10 cellular contexts compared by ENCODE assay signal in the genomic region with DNA sequence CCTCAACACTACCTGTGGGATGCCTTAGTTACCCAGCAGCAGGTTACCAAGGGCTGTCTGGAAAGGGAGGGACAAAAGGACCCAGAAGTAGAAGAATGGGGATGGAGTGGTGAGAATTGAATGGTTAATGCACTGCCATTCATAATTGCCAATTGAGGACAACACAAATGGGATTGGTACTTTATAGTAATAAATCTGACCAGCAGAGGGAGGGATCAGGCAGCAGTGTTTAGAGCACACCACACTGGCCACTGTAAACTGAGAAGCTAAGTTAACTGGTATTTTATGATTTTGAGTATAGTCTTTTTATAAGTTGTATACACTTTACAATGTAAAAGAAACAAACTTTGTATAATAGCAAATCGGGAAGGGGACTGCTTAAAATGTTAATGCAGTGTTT. TPM values are rescaled to one million over a fixed set of nuclear protein-coding genes. Genes with fewer than 3 reads are reported as not detected.
A peak's percentile ranks its signal among the peaks of the same experiment; 100 is the strongest.
DNase-seq lines count a peak whose midpoint lies in the region; FAIRE-seq and TF ChIP-seq lines count a peak whose summit lies in the region.
"Had no signal": no experiment of that assay in that cellular context is flagged by ENCODE, and none has a peak within 500 bp of the region (broad histone marks: within the 10 kb centered on the region; RNA-seq: fewer than 3 reads in every experiment).

No MANE protein-coding gene starts in this region.

- no peak overlapping the region for H3K4me3 ChIP-seq in OCI-LY7 (ENCODE audit: low read depth, low read length, poor library complexity, severe bottlenecking)
- H3K4me3 ChIP-seq in foreskin fibroblast (ENCODE audit: low read depth in 1 of 2, low read length in 2 of 2): no peak overlapping the region
- H3K4me3 ChIP-seq in spleen: no peak overlapping the region

- H3K9me2 ChIP-seq in OCI-LY7 (ENCODE audit: insufficient read depth, low read length): no peaks in the 10 kb centered on the region

- H3K4me1 ChIP-seq in OCI-LY7 (ENCODE audit: insufficient read depth, low read length, poor library complexity, severe bottlenecking) (no peaks in the 10 kb centered on the region), spleen (peaks cover 0 to 2% (median 0%) of the 10 kb centered on the region in 6 donors)

- H3K27me3 ChIP-seq in spleen (replicated peaks in 1 of 7): no peaks in the 10 kb centered on the region

- CTCF ChIA-PET in OCI-LY7 (lab: Charles Lee; ENCODE audit: unreplicated experiment): no interaction called here
- CTCF ChIA-PET in activated naive CD4-positive, alpha-beta T cell treated with anti-CD3 and anti-CD28 coated beads for 36 hours (lab: Charles Lee): interaction anchor here (2.2 kb wide), 1 partner anchor 10 kb away, joined by 8 read pairs; a partner anchor contains a TSS
- CTCF ChIA-PET in activated CD4-positive, alpha-beta T cell treated with anti-CD3 and anti-CD28 coated beads, Interleukin-2, amount 10 ng/mL, durations not matched to agents 7 days and 5 days (lab: Charles Lee): no interaction called here

- POLR2A ChIA-PET in OCI-LY7 (lab: Charles Lee): interaction anchor here (0.5 to 4.8 kb wide), 2 partner anchors 11 to 651 kb away, joined by 5 to 21 read pairs; a partner anchor contains a TSS
- POLR2A ChIA-PET in activated CD4-positive, alpha-beta T cell treated with anti-CD3 and anti-CD28 coated beads, Interleukin-2, amount 10 ng/mL, durations not matched to agents 7 days and 5 days (lab: Charles Lee): no interaction called here

- H4K20me1 ChIP-seq in OCI-LY7 (ENCODE audit: insufficient read depth, low read length): no peaks in the 10 kb centered on the region

- DNase-seq in D721Med (ENCODE audit: insufficient read length, low spot score) (no peak), OCI-LY7 (ENCODE audit: low spot score) (peak; percentile 20), foreskin fibroblast (peak in 1 of 2 donors; percentile 32), spleen (no peak)
- no peak for DNase-seq in activated naive CD4-positive, alpha-beta T cell treated with anti-CD3 and anti-CD28 coated beads for 36 hours
- DNase-seq in activated CD4-positive, alpha-beta T cell treated with anti-CD3 and anti-CD28 coated beads, Interleukin-2, amount 10 ng/mL, durations not matched to agents 7 days and 5 days: no peak
- DNase-seq: GDM1 had no signal

- H3K4me2 ChIP-seq in OCI-LY7 (ENCODE audit: low read length): no peak overlapping the region

- H3K9me3 Mint-ChIP-seq in activated naive CD4-positive, alpha-beta T cell treated with anti-CD3 and anti-CD28 coated beads for 36 hours: no peaks in the 10 kb centered on the region
- H3K9me3 Mint-ChIP-seq in activated CD4-positive, alpha-beta T cell treated with anti-CD3 and anti-CD28 coated beads, Interleukin-2, amount 10 ng/mL, durations not matched to agents 7 days and 5 days: no peaks in the 10 kb centered on the region
- H3K9me3 Mint-ChIP-seq: activated T-helper 17 cell treated with anti-CD3 and anti-CD28 coated beads, Interleukin-2, amount 50 U/mL, for 72 hours; IgD-negative memory B cell; natural killer cell treated with Interleukin-12 subunit alpha and Interleukin-12 subunit beta and Interleukin-15 and Interleukin-18, amount 100 ng/mL, for 72 hours had no signal

- H3K9me3 ChIP-seq in OCI-LY7 (ENCODE audit: low read length): no peaks in the 10 kb centered on the region
- H3K9me3 ChIP-seq in spleen: no peaks in the 10 kb centered on the region

- no peak overlapping the region for H3K4me3 Mint-ChIP-seq in activated naive CD4-positive, alpha-beta T cell treated with anti-CD3 and anti-CD28 coated beads for 36 hours
- no peak overlapping the region for H3K4me3 Mint-ChIP-seq in activated CD4-positive, alpha-beta T cell treated with anti-CD3 and anti-CD28 coated beads, Interleukin-2, amount 10 ng/mL, durations not matched to agents 7 days and 5 days
- H3K4me3 Mint-ChIP-seq: activated T-helper 17 cell treated with anti-CD3 and anti-CD28 coated beads, Interleukin-2, amount 50 U/mL, for 72 hours; IgD-negative memory B cell; natural killer cell treated with Interleukin-12 subunit alpha and Interleukin-12 subunit beta and Interleukin-15 and Interleukin-18, amount 100 ng/mL, for 72 hours had no signal

- peak; percentile 3 for TF ChIP-seq CTCF in D721Med (IDR thresholded peaks at IDR 0.05; ENCODE audit: insufficient read depth, missing control alignments)
- peak; percentile 64 for TF ChIP-seq CTCF in OCI-LY7 (conservative IDR thresholded peaks at IDR 0.05; ENCODE audit: low read length)
- peak; percentile 22 for TF ChIP-seq CTCF in foreskin fibroblast (IDR thresholded peaks at IDR 0.05; ENCODE audit: low read depth, low read length)
- TF ChIP-seq CTCF in spleen (IDR thresholded peaks at IDR 0.05 in 8 of 11, conservative IDR thresholded peaks at IDR 0.05 in 3 of 11): no peak

- peaks cover 93% of the 10 kb centered on the region for H3K36me3 ChIP-seq in OCI-LY7 (ENCODE audit: insufficient read depth, low read length)
- peaks cover 0 to 100% (median 86%) of the 10 kb centered on the region in 6 donors for H3K36me3 ChIP-seq in spleen

- intact Hi-C loops in OCI-LY7 (cut with micrococcal nuclease; ENCODE audit: unreplicated experiment) (no loop called here), spleen (cut with DNase I; ENCODE audit: low total_unique reads) (no loop called here)
- intact Hi-C loops in activated naive CD4-positive, alpha-beta T cell treated with anti-CD3 and anti-CD28 coated beads for 36 hours (cut with micrococcal nuclease): no loop called here

- BruUV-seq in OCI-LY7 (replicated peaks; lab: Mats Ljungman, UMichigan): no TSS peak

- H3K4me1 Mint-ChIP-seq in activated naive CD4-positive, alpha-beta T cell treated with anti-CD3 and anti-CD28 coated beads for 36 hours (ENCODE audit: low read depth): peaks cover 2% of the 10 kb centered on the region
- no peaks in the 10 kb centered on the region for H3K4me1 Mint-ChIP-seq in activated CD4-positive, alpha-beta T cell treated with anti-CD3 and anti-CD28 coated beads, Interleukin-2, amount 10 ng/mL, durations not matched to agents 7 days and 5 days

- WGBS in spleen, 5 donors: 96 to 100% (median 98%) methylated on average over 1 of the region's 1 CpG

- H3K27ac ChIP-seq in OCI-LY7 (ENCODE audit: low read depth, low read length, poor library complexity, severe bottlenecking) (no peak overlapping the region), spleen (no peak overlapping the region)

- no peak overlapping the region for H3K27ac Mint-ChIP-seq in activated naive CD4-positive, alpha-beta T cell treated with anti-CD3 and anti-CD28 coated beads for 36 hours
- no peak overlapping the region for H3K27ac Mint-ChIP-seq in activated CD4-positive, alpha-beta T cell treated with anti-CD3 and anti-CD28 coated beads, Interleukin-2, amount 10 ng/mL, durations not matched to agents 7 days and 5 days
- H3K27ac Mint-ChIP-seq: activated T-helper 17 cell treated with anti-CD3 and anti-CD28 coated beads, Interleukin-2, amount 50 U/mL, for 72 hours; IgD-negative memory B cell; natural killer cell treated with Interleukin-12 subunit alpha and Interleukin-12 subunit beta and Interleukin-15 and Interleukin-18, amount 100 ng/mL, for 72 hours had no signal

- no peak for FAIRE-seq in D721Med (lab: Jason Lieb, UNC)

- no peaks in the 10 kb centered on the region for H3K79me2 ChIP-seq in OCI-LY7 (ENCODE audit: insufficient read depth, low read depth, low read length)

- H3K27me3 Mint-ChIP-seq in activated naive CD4-positive, alpha-beta T cell treated with anti-CD3 and anti-CD28 coated beads for 36 hours (ENCODE audit: low read depth): no peaks in the 10 kb centered on the region
- H3K27me3 Mint-ChIP-seq in activated CD4-positive, alpha-beta T cell treated with anti-CD3 and anti-CD28 coated beads, Interleukin-2, amount 10 ng/mL, durations not matched to agents 7 days and 5 days: no peaks in the 10 kb centered on the region
- H3K27me3 Mint-ChIP-seq: activated T-helper 17 cell treated with anti-CD3 and anti-CD28 coated beads, Interleukin-2, amount 50 U/mL, for 72 hours; IgD-negative memory B cell; natural killer cell treated with Interleukin-12 subunit alpha and Interleukin-12 subunit beta and Interleukin-15 and Interleukin-18, amount 100 ng/mL, for 72 hours had no signal

- peaks cover 29% of the 10 kb centered on the region for H3K36me3 Mint-ChIP-seq in activated naive CD4-positive, alpha-beta T cell treated with anti-CD3 and anti-CD28 coated beads for 36 hours (ENCODE audit: low read depth)
- peaks cover 66% of the 10 kb centered on the region for H3K36me3 Mint-ChIP-seq in activated CD4-positive, alpha-beta T cell treated with anti-CD3 and anti-CD28 coated beads, Interleukin-2, amount 10 ng/mL, durations not matched to agents 7 days and 5 days (ENCODE audit: low read depth)

- no peak for TF ChIP-seq POLR2A in spleen (IDR thresholded peaks at IDR 0.05)

- H2AFZ ChIP-seq in OCI-LY7 (ENCODE audit: low read length): no peak overlapping the region

RNA-seq across cellular contexts. Expression of a gene that starts 10.7 kb away (rescaled TPM):
- 23.3 and 30.0 TPM in 2 replicates for total RNA-seq in OCI-LY7 (2014; rRNA removed; shearing (Covaris generic))
- total RNA-seq in OCI-LY7 (2022): 34.0 and 39.1 TPM in 2 replicates
- 10 to 100 TPM; 28.3 to 28.6 TPM for total RNA-seq in activated naive CD4-positive, alpha-beta T cell treated with anti-CD3 and anti-CD28 coated beads for 36 hours
- 10 to 100 TPM; 37.4 to 65.0 (median 47.5) TPM for total RNA-seq in spleen
- 10 to 100 TPM; 23.3 to 51.5 (median 33.6) TPM for polyA plus RNA-seq in spleen
- total RNA-seq in activated CD4-positive, alpha-beta T cell treated with anti-CD3 and anti-CD28 coated beads, Interleukin-2, amount 10 ng/mL, durations not matched to agents 7 days and 5 days: 10 to 100 TPM; 39.6 to 47.4 TPM

RNA-seq across cellular contexts. Expression of a gene that starts 22.1 kb away (rescaled TPM):
- not detected in 2 replicates for total RNA-seq in OCI-LY7 (2014; rRNA removed; shearing (Covaris generic))
- not detected in 2 replicates for total RNA-seq in OCI-LY7 (2022)
- total RNA-seq in activated naive CD4-positive, alpha-beta T cell treated with anti-CD3 and anti-CD28 coated beads for 36 hours: not detected
- total RNA-seq in spleen: not detected
- polyA plus RNA-seq in spleen: not detected
- not detected for total RNA-seq in activated CD4-positive, alpha-beta T cell treated with anti-CD3 and anti-CD28 coated beads, Interleukin-2, amount 10 ng/mL, durations not matched to agents 7 days and 5 days
- total RNA-seq: activated T-helper 17 cell treated with anti-CD3 and anti-CD28 coated beads, Interleukin-2, amount 50 U/mL, for 72 hours; natural killer cell treated with Interleukin-12 subunit alpha and Interleukin-12 subunit beta and Interleukin-15 and Interleukin-18, amount 100 ng/mL, for 72 hours had no signal
- polyA plus RNA-seq: IgD-negative memory B cell had no signal

RNA-seq across cellular contexts. Expression of a gene that starts 40.2 kb away (rescaled TPM):
- total RNA-seq in OCI-LY7 (2014; rRNA removed; shearing (Covaris generic)): 2.6 and 4.8 TPM in 2 replicates
- total RNA-seq in OCI-LY7 (2022): 7.3 and 8.6 TPM in 2 replicates
- total RNA-seq in activated naive CD4-positive, alpha-beta T cell treated with anti-CD3 and anti-CD28 coated beads for 36 hours: 10 to 100 TPM in 1 of 2 experiments, 1 to 10 TPM in 1; 7.8 to 10.8 TPM
- 10 to 100 TPM in 6 of 7 donors, 1 to 10 TPM in 1; 8.9 to 15.3 (median 14.0) TPM for total RNA-seq in spleen
- 1 to 10 TPM; 4.7 to 6.5 (median 5.9) TPM for polyA plus RNA-seq in spleen
- total RNA-seq in activated CD4-positive, alpha-beta T cell treated with anti-CD3 and anti-CD28 coated beads, Interleukin-2, amount 10 ng/mL, durations not matched to agents 7 days and 5 days: 1 to 10 TPM; 6.5 to 7.5 TPM

RNA-seq across cellular contexts. Expression of a gene that starts 40.3 kb away (rescaled TPM):
- total RNA-seq in OCI-LY7 (2014; rRNA removed; shearing (Covaris generic)): 2.4 and 5.1 TPM in 2 replicates
- total RNA-seq in OCI-LY7 (2022) (5.1 and 5.5 TPM in 2 replicates), spleen (1 to 10 TPM in 5 of 7 donors, under 1 TPM in 2; 0.34 to 2.6 (median 1.6) TPM)
- total RNA-seq in activated naive CD4-positive, alpha-beta T cell treated with anti-CD3 and anti-CD28 coated beads for 36 hours: 1 to 10 TPM; 3.9 to 5.1 TPM
- polyA plus RNA-seq in spleen: 1 to 10 TPM; 2.6 to 4.8 (median 3.6) TPM
- total RNA-seq in activated CD4-positive, alpha-beta T cell treated with anti-CD3 and anti-CD28 coated beads, Interleukin-2, amount 10 ng/mL, durations not matched to agents 7 days and 5 days: 1 to 10 TPM; 1.1 to 1.8 TPM

Comparison
In these comparisons a context has a peak if more than half of its experiments do, and no peak if none do; other contexts are left out.
1. CTCF ChIP-seq: peak in D721Med (single experiment), OCI-LY7 (single experiment) and foreskin fibroblast (single experiment); none in spleen (0 of 11).